In genomic region chr17:33905338-33905800, GRCh38 we compare ENCODE assay signal across 1 cellular context.
TF ChIP-seq lines count a peak whose summit lies in the region.

No MANE protein-coding gene starts in this region.

TF ChIP-seq in K562, 482 proteins besides CTCF, POLR2A, EP300 and RAD21 (continued from another document and continues in another):
- TF ChIP-seq ELF1 (tag; IDR thresholded peaks at IDR 0.05) (no peak), ZNF232 (CRISPR knock-in tag; IDR thresholded peaks at IDR 0.05) (no peak), ARID2 (IDR thresholded peaks at IDR 0.05) (no peak), KAT8 (IDR thresholded peaks at IDR 0.05; ENCODE audit: low read depth) (no peak), ZEB2 (IDR thresholded peaks at IDR 0.05) (peak; percentile 99), ZC3H4 (CRISPR knock-in tag; IDR thresholded peaks at IDR 0.05; ENCODE audit: borderline replicate concordance) (no peak), IRF9 (tag; IDR thresholded peaks at IDR 0.05) (peak; percentile 70; the same call in 1 of the 2 replicates), ZNF75A (CRISPR knock-in tag; IDR thresholded peaks at IDR 0.05) (no peak), CTBP1 (IDR thresholded peaks at IDR 0.05; ENCODE audit: borderline replicate concordance) (peak; percentile 100), NCOA6 (IDR thresholded peaks at IDR 0.05) (no peak; the same call in 1 of the 2 replicates), MBD1 (CRISPR knock-in tag; IDR thresholded peaks at IDR 0.05) (no peak), ZBTB9 (CRISPR knock-in tag; IDR thresholded peaks at IDR 0.05) (peak; percentile 55; the same call in 1 of the 2 replicates), ZFP91 (CRISPR knock-in tag; IDR thresholded peaks at IDR 0.05) (no peak), NELFE (IDR thresholded peaks at IDR 0.05; ENCODE audit: insufficient read depth, insufficient read length) (no peak), CSDE1 (IDR thresholded peaks at IDR 0.05) (peak in 1 of 2 experiments; percentile 9; a peak in 1 of 4 replicates), BRCA1 (IDR thresholded peaks at IDR 0.05) (no peak), BRCA1 (CRISPR knock-in tag; IDR thresholded peaks at IDR 0.05) (no peak), ID3 (CRISPR knock-in tag; IDR thresholded peaks at IDR 0.05) (no peak), ID3 (tag; IDR thresholded peaks at IDR 0.05) (0 out of 2 replicates have a peak, but pooled peaks have one; percentile 43), ZBTB33 (CRISPR knock-in tag; IDR thresholded peaks at IDR 0.05) (no peak), ZFP1 (CRISPR knock-in tag; IDR thresholded peaks at IDR 0.05) (no peak), FOXJ3 (CRISPR knock-in tag; IDR thresholded peaks at IDR 0.05) (no peak), PHF8 (IDR thresholded peaks at IDR 0.05; ENCODE audit: borderline replicate concordance, low read length) (no peak), PHF20 (IDR thresholded peaks at IDR 0.05; ENCODE audit: partially characterized antibody) (peak; percentile 55), GTF2A2 (tag; IDR thresholded peaks at IDR 0.05) (no peak), AFF1 (IDR thresholded peaks at IDR 0.05; ENCODE audit: low read depth in 1 of 2, partially characterized antibody in 2 of 2) (peak; percentile 72 to 89), SNAPC5 (CRISPR knock-in tag; IDR thresholded peaks at IDR 0.05) (no peak), HDGF (IDR thresholded peaks at IDR 0.05) (no peak), SOX6 (IDR thresholded peaks at IDR 0.05) (peak; percentile 98), RBM14 (IDR thresholded peaks at IDR 0.05; ENCODE audit: borderline replicate concordance, insufficient read depth, low read depth, low read length) (no peak), SMAD1 (IDR thresholded peaks at IDR 0.05; ENCODE audit: low read depth, low read length, partially characterized antibody) (peak; percentile 82), TEAD4 (IDR thresholded peaks at IDR 0.05; ENCODE audit: low read length) (peak; percentile 100), TEAD4 (CRISPR knock-in tag; IDR thresholded peaks at IDR 0.05; ENCODE audit: borderline replicate concordance) (no peak), HMG20B (CRISPR knock-in tag; IDR thresholded peaks at IDR 0.05) (no peak), ZNF133 (CRISPR knock-in tag; IDR thresholded peaks at IDR 0.05) (no peak), NR2C2 (CRISPR knock-in tag; IDR thresholded peaks at IDR 0.05) (no peak), NR2C2 (tag; IDR thresholded peaks at IDR 0.05) (peak; percentile 42; the same call in 1 of the 2 replicates), MCM3 (IDR thresholded peaks at IDR 0.05) (no peak), FOXM1 (IDR thresholded peaks at IDR 0.05; ENCODE audit: low read depth) (peak; percentile 96), FOXM1 (CRISPR knock-in tag; IDR thresholded peaks at IDR 0.05; ENCODE audit: low read depth) (no peak), SMC3 (conservative IDR thresholded peaks at IDR 0.05; ENCODE audit: insufficient read depth, low read depth, low read length) (0 out of 2 replicates have a peak, but pooled peaks have one; percentile 20), ZBED1 (IDR thresholded peaks at IDR 0.05) (peak; percentile 93; the same call in 1 of the 2 replicates), ZBTB1 (CRISPR knock-in tag; IDR thresholded peaks at IDR 0.05; ENCODE audit: borderline replicate concordance, low read depth) (no peak), RBFOX2 (IDR thresholded peaks at IDR 0.05; ENCODE audit: low read depth, low read length) (no peak), ZZZ3 (IDR thresholded peaks at IDR 0.05) (no peak), C11orf30 (IDR thresholded peaks at IDR 0.05; ENCODE audit: low read depth) (peak; percentile 39; the same call in 1 of the 2 replicates), DDX20 (tag; IDR thresholded peaks at IDR 0.05; ENCODE audit: low read depth) (no peak), ZNF583 (CRISPR knock-in tag; IDR thresholded peaks at IDR 0.05) (peak; percentile 86), NFIX (CRISPR knock-in tag; IDR thresholded peaks at IDR 0.05; ENCODE audit: low read depth) (no peak), DNMT1 (IDR thresholded peaks at IDR 0.05) (no peak), SMARCE1 (IDR thresholded peaks at IDR 0.05) (peak; percentile 98), HDAC8 (tag; IDR thresholded peaks at IDR 0.05) (no peak), OTX1 (CRISPR knock-in tag; IDR thresholded peaks at IDR 0.05) (peak; percentile 32; the same call in 1 of the 2 replicates), ZNF3 (CRISPR knock-in tag; IDR thresholded peaks at IDR 0.05) (no peak), FOXA3 (CRISPR knock-in tag; conservative IDR thresholded peaks at IDR 0.05 in 1 of 2, IDR thresholded peaks at IDR 0.05 in 1 of 2) (peak in 1 of 2 experiments; percentile 44; a peak in 2 of 4 replicates), REST (CRISPR knock-in tag; IDR thresholded peaks at IDR 0.05; ENCODE audit: low read depth) (no peak), MCM5 (IDR thresholded peaks at IDR 0.05; ENCODE audit: low read depth) (no peak), ZNF174 (CRISPR knock-in tag; IDR thresholded peaks at IDR 0.05) (no peak), ZNF184 (CRISPR knock-in tag; IDR thresholded peaks at IDR 0.05) (no peak), JUND (IDR thresholded peaks at IDR 0.05; ENCODE audit: borderline replicate concordance, low read depth, low read length) (peak; percentile 94), JUND (tag; IDR thresholded peaks at IDR 0.05; ENCODE audit: borderline replicate concordance, low read depth, low read length) (peak; percentile 94; the same call in 2 of the 3 replicates)
